In genomic region chr6:117477988-117478852, GRCh38 we compare ENCODE assay signal across 9 cellular contexts. TPM values are rescaled to one million over a fixed set of nuclear protein-coding genes. Genes with fewer than 3 reads are reported as not detected.
DNase-seq lines count a peak whose midpoint lies in the region; ATAC-seq and TF ChIP-seq lines count a peak whose summit lies in the region.
"Had no signal": no experiment of that assay in that cellular context is flagged by ENCODE, and none has a peak within 500 bp of the region (broad histone marks: within the 10 kb centered on the region; RNA-seq: fewer than 3 reads in every experiment).

No MANE protein-coding gene starts in this region.

- in situ Hi-C loops in mammary epithelial cell (cut with MboI; ENCODE audit: low sequenced_read_pairs in 2 of 2), result no loop called here

- no peak overlapping the region for H3K4me3 Mint-ChIP-seq in activated T-helper 2 cell treated with anti-CD3 and anti-CD28 coated beads, Interferon-gamma antibody, Interleukin-2, Interleukin-4, amounts not matched to agents 10 μg/mL and 5 μg/mL and 100 μg/mL, durations not matched to agents 14 hours and 24 hours and 36 hours (ENCODE audit: low read depth)
- H3K4me3 Mint-ChIP-seq: central memory CD8-positive, alpha-beta T cell had no signal

- WGBS in mammary epithelial cell (ENCODE audit: low coverage, missing lambda C conversion rate), result 99% methylated on average over 4 of the region's 4 CpGs
- WGBS in psoas muscle, 3 donors, result 71 to 81% (median 77%) methylated on average over 4 of the region's 4 CpGs

- no peaks in the 10 kb centered on the region for H3K36me3 ChIP-seq in KMS-11 (ENCODE audit: insufficient read depth)
- no peaks in the 10 kb centered on the region for H3K36me3 ChIP-seq in mammary epithelial cell (ENCODE audit: insufficient read depth, low read length)
- no peaks in the 10 kb centered on the region for H3K36me3 ChIP-seq in psoas muscle (ENCODE audit: insufficient read depth in 1 of 2, low read depth in 1 of 2)

- DNase-seq in ELR (ENCODE audit: low read depth) (peak; percentile 48), mammary epithelial cell (no peak), psoas muscle (no peak), AG08396 (ENCODE audit: low spot score) (no peak)
- DNase-seq in activated T-helper 2 cell treated with anti-CD3 and anti-CD28 coated beads, Interferon-gamma antibody, Interleukin-2, Interleukin-4, amounts not matched to agents 10 μg/mL and 5 μg/mL and 100 μg/mL, durations not matched to agents 14 hours and 24 hours and 36 hours (ENCODE audit: low spot score), result no peak

- peaks cover 10% of the 10 kb centered on the region for H3K4me1 Mint-ChIP-seq in activated T-helper 2 cell treated with anti-CD3 and anti-CD28 coated beads, Interferon-gamma antibody, Interleukin-2, Interleukin-4, amounts not matched to agents 10 μg/mL and 5 μg/mL and 100 μg/mL, durations not matched to agents 14 hours and 24 hours and 36 hours (ENCODE audit: low read depth)

- no peaks in the 10 kb centered on the region for H3K4me1 ChIP-seq in KMS-11 (ENCODE audit: low read depth, poor library complexity, severe bottlenecking)
- H3K4me1 ChIP-seq in mammary epithelial cell (ENCODE audit: insufficient read depth, low read length), result peaks cover 12% of the 10 kb centered on the region
- no peaks in the 10 kb centered on the region for H3K4me1 ChIP-seq in psoas muscle

- H3K27ac ChIP-seq in KMS-11 (no peak overlapping the region), mammary epithelial cell (ENCODE audit: insufficient read depth, low read depth, low read length) (no peak overlapping the region), psoas muscle (no peak overlapping the region)

- ATAC-seq in GM19463 (IDR thresholded peaks at IDR 0.05; ENCODE audit: unreplicated experiment) (peak; percentile 11), psoas muscle (no peak), GM21528 (IDR thresholded peaks at IDR 0.05; ENCODE audit: low FRiP score, unreplicated experiment) (no peak)

- no peak overlapping the region for H3K4me3 ChIP-seq in KMS-11 (IDR thresholded peaks at IDR 0.05; ENCODE audit: insufficient read depth, low read depth, low read length)
- no peak overlapping the region for H3K4me3 ChIP-seq in mammary epithelial cell (replicated peaks in 1 of 3; ENCODE audit: insufficient read depth in 1 of 3, low read depth in 2 of 3, low read length in 3 of 3)
- H3K4me3 ChIP-seq in psoas muscle, result no peak overlapping the region

- H2AFZ ChIP-seq in KMS-11 (ENCODE audit: low read depth) (no peak overlapping the region), mammary epithelial cell (ENCODE audit: low read depth, low read length) (peak overlapping the region; percentile 7)

- H4K20me1 ChIP-seq in KMS-11 (ENCODE audit: insufficient read depth) (no peaks in the 10 kb centered on the region), mammary epithelial cell (ENCODE audit: insufficient read depth, low read length) (no peaks in the 10 kb centered on the region)

- dilution Hi-C loops in mammary epithelial cell (cut with HindIII; ENCODE audit: low sequenced_read_pairs), result no loop called here

- H3K9me3 ChIP-seq in mammary epithelial cell (replicated peaks; ENCODE audit: insufficient read depth, low read length), result no peaks in the 10 kb centered on the region
- no peaks in the 10 kb centered on the region for H3K9me3 ChIP-seq in psoas muscle

- peaks cover 65% of the 10 kb centered on the region for H3K27me3 Mint-ChIP-seq in activated T-helper 2 cell treated with anti-CD3 and anti-CD28 coated beads, Interferon-gamma antibody, Interleukin-2, Interleukin-4, amounts not matched to agents 10 μg/mL and 5 μg/mL and 100 μg/mL, durations not matched to agents 14 hours and 24 hours and 36 hours (ENCODE audit: low read depth)

- H3K9me3 Mint-ChIP-seq in activated T-helper 2 cell treated with anti-CD3 and anti-CD28 coated beads, Interferon-gamma antibody, Interleukin-2, Interleukin-4, amounts not matched to agents 10 μg/mL and 5 μg/mL and 100 μg/mL, durations not matched to agents 14 hours and 24 hours and 36 hours, result no peaks in the 10 kb centered on the region
- H3K9me3 Mint-ChIP-seq: central memory CD8-positive, alpha-beta T cell had no signal

- no TSS peak for BruUV-seq in mammary epithelial cell (replicated peaks; lab: Mats Ljungman, UMichigan)

- no peak overlapping the region for H3K4me2 ChIP-seq in KMS-11
- H3K4me2 ChIP-seq in mammary epithelial cell (ENCODE audit: insufficient read depth, low read depth, low read length), result no peak overlapping the region

- no peaks in the 10 kb centered on the region for H3K27me3 ChIP-seq in KMS-11 (ENCODE audit: insufficient read depth, low read depth)
- no peaks in the 10 kb centered on the region for H3K27me3 ChIP-seq in mammary epithelial cell (ENCODE audit: insufficient read depth, low read length)
- H3K27me3 ChIP-seq in psoas muscle (ENCODE audit: insufficient read depth in 3 of 3, low read length in 2 of 3), result no peaks in the 10 kb centered on the region

- intact Hi-C loops in mammary epithelial cell (cut with micrococcal nuclease) (loop anchor here (1.0 kb wide), 1 partner anchor 78 kb away; no protein-coding TSS in a partner anchor), psoas muscle (cut with DNase I) (no loop called here)
- intact Hi-C loops in activated T-helper 2 cell treated with anti-CD3 and anti-CD28 coated beads, Interferon-gamma antibody, Interleukin-2, Interleukin-4, amounts not matched to agents 10 μg/mL and 5 μg/mL and 100 μg/mL, durations not matched to agents 14 hours and 24 hours and 36 hours (cut with micrococcal nuclease), result loop anchor here (1.0 kb wide), 1 partner anchor 14 kb away; no protein-coding TSS in a partner anchor

- H3K36me3 Mint-ChIP-seq in activated T-helper 2 cell treated with anti-CD3 and anti-CD28 coated beads, Interferon-gamma antibody, Interleukin-2, Interleukin-4, amounts not matched to agents 10 μg/mL and 5 μg/mL and 100 μg/mL, durations not matched to agents 14 hours and 24 hours and 36 hours (ENCODE audit: low read depth), result no peaks in the 10 kb centered on the region

- no peak overlapping the region for H3K27ac Mint-ChIP-seq in activated T-helper 2 cell treated with anti-CD3 and anti-CD28 coated beads, Interferon-gamma antibody, Interleukin-2, Interleukin-4, amounts not matched to agents 10 μg/mL and 5 μg/mL and 100 μg/mL, durations not matched to agents 14 hours and 24 hours and 36 hours

- no peaks in the 10 kb centered on the region for H3K79me2 ChIP-seq in KMS-11 (ENCODE audit: insufficient read depth, low read depth)
- H3K79me2 ChIP-seq in mammary epithelial cell (ENCODE audit: insufficient read depth, low read length), result peaks cover 3% of the 10 kb centered on the region

- TF ChIP-seq CTCF in KMS-11 (conservative IDR thresholded peaks at IDR 0.05; ENCODE audit: low read depth, low read length) (0 out of 2 replicates have a peak, but pooled peaks have one; percentile 19), mammary epithelial cell (conservative IDR thresholded peaks at IDR 0.05 in 1 of 2, IDR thresholded peaks at IDR 0.05 in 1 of 2; ENCODE audit: extremely low read depth in 1 of 2, insufficient read depth in 1 of 2, low read depth in 1 of 2, low read length in 2 of 2) (peak in 1 of 2 donors; percentile 44), psoas muscle (IDR thresholded peaks at IDR 0.05) (peak; percentile 19)

- H3K9ac ChIP-seq in KMS-11 (no peak overlapping the region), mammary epithelial cell (ENCODE audit: insufficient read depth, low read length) (no peak overlapping the region)

- CTCF ChIA-PET in mammary epithelial cell (lab: Charles Lee; ENCODE audit: low non-redundant PET), result interaction anchor here (0.6 kb wide), 1 partner anchor 744 kb away, joined by 4 read pairs; no protein-coding TSS in a partner anchor

RNA-seq across cellular contexts. Expression of gene DCBLD1, which starts 4.3 kb away (rescaled TPM):
- total RNA-seq in mammary epithelial cell (10 to 100 TPM; 34.6 to 84.0 TPM), psoas muscle (1 to 10 TPM; 4.0 to 9.0 (median 5.2) TPM)
- polyA plus RNA-seq in mammary epithelial cell (30.9 TPM), psoas muscle (1 to 10 TPM; 2.0 to 5.1 (median 2.9) TPM)
- polyA minus RNA-seq in mammary epithelial cell, result 37.9 TPM
- total RNA-seq in activated T-helper 2 cell treated with anti-CD3 and anti-CD28 coated beads, Interferon-gamma antibody, Interleukin-2, Interleukin-4, amounts not matched to agents 10 μg/mL and 5 μg/mL and 100 μg/mL, durations not matched to agents 14 hours and 24 hours and 36 hours, result 4.0 and 7.5 TPM in 2 replicates

RNA-seq across cellular contexts. Expression of gene ROS1, which starts 52.5 kb away (rescaled TPM):
- total RNA-seq in mammary epithelial cell (1 to 10 TPM; 1.5 to 5.2 TPM), psoas muscle (under 1 TPM in 1 of 4 donors, not detected in 3; 0.06 TPM)
- polyA plus RNA-seq in mammary epithelial cell (6.9 TPM), psoas muscle (under 1 TPM in 1 of 3 donors, not detected in 2; 0.04 TPM)
- 10.9 TPM for polyA minus RNA-seq in mammary epithelial cell
- not detected in 2 replicates for total RNA-seq in activated T-helper 2 cell treated with anti-CD3 and anti-CD28 coated beads, Interferon-gamma antibody, Interleukin-2, Interleukin-4, amounts not matched to agents 10 μg/mL and 5 μg/mL and 100 μg/mL, durations not matched to agents 14 hours and 24 hours and 36 hours

Comparison
In these comparisons a context has a peak if more than half of its experiments do, and no peak if none do; other contexts are left out.
1. intact Hi-C loops: an anchor here in mammary epithelial cell (1.0 kb wide) and activated T-helper 2 cell treated with anti-CD3 and anti-CD28 coated beads, Interferon-gamma antibody, Interleukin-2, Interleukin-4, amounts not matched to agents 10 μg/mL and 5 μg/mL and 100 μg/mL, durations not matched to agents 14 hours and 24 hours and 36 hours (1.0 kb wide); none called in psoas muscle.